Comparison of ENCODE assay signal across 25 cellular contexts in the genomic region with DNA sequence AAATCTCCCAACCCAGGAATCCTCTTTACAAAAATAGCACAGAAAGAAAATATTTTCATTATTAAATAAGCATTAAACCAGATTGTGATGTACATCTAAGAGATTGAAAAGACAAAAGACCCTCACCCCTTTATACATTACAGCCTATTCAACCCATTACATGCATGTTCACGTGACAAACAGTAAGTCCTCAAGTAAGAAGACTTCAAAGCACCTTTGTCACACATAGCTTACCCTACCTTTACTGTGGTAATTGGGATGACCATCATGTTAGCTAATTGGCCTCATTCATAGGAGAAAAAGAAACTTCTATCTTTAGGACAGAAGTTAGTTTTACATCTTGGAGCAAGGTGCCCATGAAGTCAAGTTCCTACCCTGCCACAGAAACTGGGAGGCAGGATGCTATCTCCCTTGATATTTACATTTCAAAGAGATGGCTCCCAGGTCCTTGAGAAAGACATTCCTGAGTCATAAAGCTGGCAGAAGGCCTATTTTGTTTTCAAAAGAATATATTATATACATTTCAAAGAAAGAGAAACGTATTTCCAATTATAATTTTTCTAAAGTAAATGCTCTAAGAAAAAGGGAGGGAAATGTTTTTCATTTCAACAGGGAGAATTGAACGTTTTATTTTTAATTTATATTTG. TPM values are rescaled to one million over a fixed set of nuclear protein-coding genes. Genes with fewer than 3 reads are reported as not detected.
DNase-seq lines count a peak whose midpoint lies in the region; ATAC-seq and TF ChIP-seq lines count a peak whose summit lies in the region.
"Had no signal": no experiment of that assay in that cellular context is flagged by ENCODE, and none has a peak within 500 bp of the region (broad histone marks: within the 10 kb centered on the region; RNA-seq: fewer than 3 reads in every experiment).

No MANE protein-coding gene starts in this region.

- intact Hi-C loops in dorsolateral prefrontal cortex (cut with DNase I): no loop called here
- intact Hi-C loops in sciatic nerve (cut with DNase I): no loop called here

- H3K4me1 ChIP-seq in GM23248 (ENCODE audit: insufficient read depth): no peaks in the 10 kb centered on the region
- no peaks in the 10 kb centered on the region for H3K4me1 ChIP-seq in NT2/D1 (ENCODE audit: insufficient read depth, insufficient read length)
- H3K4me1 ChIP-seq: lower lobe of right lung, parathyroid adenoma had no signal

- 51 to 56% methylated on average over 3 of the region's 3 CpGs for WGBS in GM23248 (ENCODE audit: low coverage in 1 of 2, low lambda C conversion rate in 2 of 2, missing lambda C conversion rate in 2 of 2), 2 experiments

- H3F3A ChIP-seq in GM23248 (ENCODE audit: insufficient read depth): no peaks in the 10 kb centered on the region

- ATAC-seq in sciatic nerve (no peak), GM21515 (IDR thresholded peaks at IDR 0.05; ENCODE audit: unreplicated experiment) (no peak)
- ATAC-seq: lower lobe of right lung, right cardiac atrium had no signal

- H3K79me2 ChIP-seq in GM23248 (ENCODE audit: insufficient read depth): peaks cover 94% of the 10 kb centered on the region

- H3K9me2 ChIP-seq in GM23248 (ENCODE audit: insufficient read depth): no peaks in the 10 kb centered on the region

- H3K9me3 ChIP-seq in GM23248 (ENCODE audit: low read depth) (no peaks in the 10 kb centered on the region), NT2/D1 (ENCODE audit: insufficient read depth, low read length) (peaks cover 9% of the 10 kb centered on the region)
- H3K9me3 ChIP-seq: lower lobe of right lung, thyroid gland had no signal

- H3K9ac ChIP-seq in GM23248 (no peak overlapping the region), NT2/D1 (ENCODE audit: insufficient read length, low read depth) (no peak overlapping the region)
- H3K9ac ChIP-seq: parathyroid adenoma had no signal

- no peak overlapping the region for H3K4me2 ChIP-seq in GM23248 (ENCODE audit: unreplicated experiment)
- H3K4me2 ChIP-seq: hepatocyte had no signal

- H3K4me3 ChIP-seq in GM23248: no peak overlapping the region
- H3K4me3 ChIP-seq in NT2/D1 (ENCODE audit: insufficient read length, low read depth): no peak overlapping the region
- no peak overlapping the region for H3K4me3 ChIP-seq in dorsolateral prefrontal cortex
- H3K4me3 ChIP-seq: hepatocyte, lower lobe of right lung, thyroid gland had no signal

- no peaks in the 10 kb centered on the region for H4K20me1 ChIP-seq in GM23248 (ENCODE audit: insufficient read depth)

- H3K27ac ChIP-seq in GM23248: no peak overlapping the region
- H3K27ac ChIP-seq in dorsolateral prefrontal cortex: peak overlapping the region in 51 of 59 donors; percentile 1 to 99 (median 94)
- H3K27ac ChIP-seq: C4-2B, hepatocyte, lower lobe of right lung, parathyroid adenoma, thyroid gland, WERI-Rb-1 had no signal

- DNase-seq in GM23248 (peak; percentile 9), NT2/D1 (ENCODE audit: low read depth, low spot score) (peak; percentile 28), dorsolateral prefrontal cortex (no peak), iris pigment epithelial cell (ENCODE audit: low read depth) (peak; percentile 58), sciatic nerve (ENCODE audit: low spot score) (no peak), cortex of kidney (lab: John Stamatoyannopoulos, UW) (no peak), GM19238 (ENCODE audit: insufficient read length, low spot score) (no peak)
- DNase-seq: activated naive CD4-positive, alpha-beta T cell treated with anti-CD3 and anti-CD28 coated beads, Interleukin-2, amount 10 ng/mL, durations not matched to agents 7 days and 5 days; amygdala; Calu3; kidney glomerular epithelial cell; lower lobe of right lung; NCI-H1105; NCI-H2029; NCI-H82; right cardiac atrium; stimulated activated CD4-positive, alpha-beta T cell treated with anti-CD3 and anti-CD28 coated beads, Interleukin-12 subunit alpha, Interleukin-12 subunit beta, amount 100 ng/mL, for 4 hours; stimulated activated naive CD4-positive, alpha-beta T cell treated with Interleukin-2 at 50 U/mL for 16 hours; T-helper 9 cell; thyroid gland; WERI-Rb-1 had no signal

- H3K36me3 ChIP-seq in GM23248 (ENCODE audit: low read depth) (no peaks in the 10 kb centered on the region), NT2/D1 (ENCODE audit: insufficient read depth, insufficient read length, low read length) (no peaks in the 10 kb centered on the region)
- H3K36me3 ChIP-seq: lower lobe of right lung, thyroid gland, WERI-Rb-1 had no signal

- in situ Hi-C loops in GM23248 (cut with MboI): no loop called here

- H3K27me3 ChIP-seq in GM23248 (replicated peaks; ENCODE audit: insufficient read depth) (no peaks in the 10 kb centered on the region), NT2/D1 (ENCODE audit: insufficient read depth, insufficient read length) (no peaks in the 10 kb centered on the region), dorsolateral prefrontal cortex (no peaks in the 10 kb centered on the region)
- H3K27me3 ChIP-seq: hepatocyte, thyroid gland had no signal

- TF ChIP-seq CTCF in dorsolateral prefrontal cortex (IDR thresholded peaks at IDR 0.05 in 54 of 56, conservative IDR thresholded peaks at IDR 0.05 in 2 of 56; ENCODE audit: low read depth in 1 of 56, partially characterized antibody in 56 of 56): no peak

- no peak overlapping the region for H2AFZ ChIP-seq in GM23248
- H2AFZ ChIP-seq: hepatocyte, parathyroid adenoma had no signal

RNA-seq across cellular contexts. Expression of gene GNAI1, which starts 48.1 kb away (rescaled TPM):
- total RNA-seq in GM23248 (2014; rRNA removed; shearing (Covaris generic)): 30.7 and 35.3 TPM in 2 replicates
- polyA plus RNA-seq in GM23248 (2016; fragmentation: Nextera tagmentation; extraction: Ambion mirVana): 47.0 and 50.4 TPM in 2 replicates
- total RNA-seq in dorsolateral prefrontal cortex (100 to 1,000 TPM in 61 of 120 experiments, 10 to 100 TPM in 59; 23.9 to 223 (median 101) TPM), sciatic nerve (65.8 TPM)

Comparison
In these comparisons a context has a peak if more than half of its experiments do, and no peak if none do; other contexts are left out.
1. DNase-seq: peak in GM23248 (single experiment), NT2/D1 (single experiment) and iris pigment epithelial cell (single experiment); none in dorsolateral prefrontal cortex (0 of 10), sciatic nerve (single experiment), cortex of kidney (single experiment) and GM19238 (single experiment).